8 cellular contexts compared by ENCODE assay signal in genomic region chr7:128863433-128863989, GRCh38. TPM values are rescaled to one million over a fixed set of nuclear protein-coding genes. Genes with fewer than 3 reads are reported as not detected.
DNase-seq lines count a peak whose midpoint lies in the region; ATAC-seq and TF ChIP-seq lines count a peak whose summit lies in the region.

No MANE protein-coding gene starts in this region.

- H3K27me3 ChIP-seq in Caco-2 (replicated peaks; ENCODE audit: control insufficient read depth, insufficient read depth, low read length) (no peaks in the 10 kb centered on the region), HL-60 (ENCODE audit: insufficient read depth, poor library complexity, severe bottlenecking) (no peaks in the 10 kb centered on the region), iPS DF 6.9 (ENCODE audit: control insufficient read depth, insufficient read depth, low read length) (peaks cover 6% of the 10 kb centered on the region; the same call in 1 of the 2 replicates), skeletal muscle satellite cell (ENCODE audit: control insufficient read depth, insufficient read depth, low read length) (no peaks in the 10 kb centered on the region)

- BruUV-seq in Caco-2 (replicated peaks; lab: Mats Ljungman, UMichigan) = no TSS peak

- TF ChIP-seq CTCF in Caco-2 (IDR thresholded peaks at IDR 0.05; ENCODE audit: insufficient read depth in 1 of 2, low read depth in 1 of 2, low read length in 1 of 2, severe bottlenecking in 1 of 2, unreplicated experiment in 1 of 2) (peak; percentile 62 to 77), HL-60 (IDR thresholded peaks at IDR 0.05; ENCODE audit: insufficient read depth, low read length) (peak; percentile 56)

- H3K4me1 ChIP-seq in Caco-2 (peaks cover 15% of the 10 kb centered on the region; the same call in 1 of the 2 replicates), iPS DF 6.9 (ENCODE audit: control insufficient read depth, insufficient read depth, low read length) (no peaks in the 10 kb centered on the region), skeletal muscle satellite cell (ENCODE audit: control insufficient read depth, insufficient read depth, low read length) (peaks cover 5% of the 10 kb centered on the region)

- CTCF ChIA-PET in Caco-2 (lab: Charles Lee) = interaction anchor here (0.6 to 2.7 kb wide), 7 partner anchors 10 to 125 kb away, joined by 3 to 33 read pairs (median 4); no protein-coding TSS in a partner anchor

- ATAC-seq in GM19351 (IDR thresholded peaks at IDR 0.05; ENCODE audit: unreplicated experiment) = peak; percentile 43
- ATAC-seq in HG02763 (IDR thresholded peaks at IDR 0.05; ENCODE audit: unreplicated experiment) = no peak

- POLR2A ChIA-PET in Caco-2 (lab: Charles Lee) = interaction anchor here (1.1 to 1.2 kb wide), 2 partner anchors 13 to 16 kb away, joined by 3 read pairs; no protein-coding TSS in a partner anchor

- peak overlapping the region; percentile 78 for H3K27ac ChIP-seq in HL-60 (replicated peaks)
- H3K27ac ChIP-seq in iPS DF 6.9 (ENCODE audit: low read length) = no peak overlapping the region

- no peak overlapping the region for H3K27ac Mint-ChIP-seq in Caco-2 (ENCODE audit: unreplicated experiment)
- peak overlapping the region; percentile 95 for H3K27ac Mint-ChIP-seq in activated naive CD8-positive, alpha-beta T cell treated with anti-CD3 and anti-CD28 coated beads for 36 hours

- H3K4me2 ChIP-seq in skeletal muscle satellite cell (ENCODE audit: low read length) = peak overlapping the region; percentile 89

- DNase-seq in Caco-2 = peak; percentile 73
- peak; percentile 51 to 67 for DNase-seq in HL-60 (ENCODE audit: low read depth in 1 of 2, low spot score in 1 of 2)
- DNase-seq in activated naive CD8-positive, alpha-beta T cell treated with anti-CD3 and anti-CD28 coated beads for 36 hours = peak; percentile 58
- DNase-seq in iPS DF 6.9 (ENCODE audit: low read depth, low spot score) = no peak

- H3K9me3 Mint-ChIP-seq in Caco-2 (ENCODE audit: unreplicated experiment) = no peaks in the 10 kb centered on the region
- no peaks in the 10 kb centered on the region for H3K9me3 Mint-ChIP-seq in activated naive CD8-positive, alpha-beta T cell treated with anti-CD3 and anti-CD28 coated beads for 36 hours

- H3K27me3 Mint-ChIP-seq in Caco-2 (ENCODE audit: insufficient read depth, unreplicated experiment) = no peaks in the 10 kb centered on the region
- H3K27me3 Mint-ChIP-seq in activated naive CD8-positive, alpha-beta T cell treated with anti-CD3 and anti-CD28 coated beads for 36 hours = no peaks in the 10 kb centered on the region

- H3K9ac ChIP-seq in skeletal muscle satellite cell (ENCODE audit: low read depth, low read length) = peak overlapping the region; percentile 91

- H3K4me3 Mint-ChIP-seq in Caco-2 (ENCODE audit: unreplicated experiment) = peak overlapping the region; percentile 84
- peak overlapping the region; percentile 99 for H3K4me3 Mint-ChIP-seq in activated naive CD8-positive, alpha-beta T cell treated with anti-CD3 and anti-CD28 coated beads for 36 hours

- H3K4me3 ChIP-seq in Caco-2 (ENCODE audit: low read depth, low read length) = peak overlapping the region; percentile 93
- peak overlapping the region; percentile 92 for H3K4me3 ChIP-seq in HL-60 (replicated peaks; ENCODE audit: insufficient read depth, low read length)
- peak overlapping the region; percentile 62; the same call in 1 of the 2 replicates for H3K4me3 ChIP-seq in iPS DF 6.9 (ENCODE audit: low read length)
- H3K4me3 ChIP-seq in skeletal muscle satellite cell (ENCODE audit: low read length) = peak overlapping the region; percentile 83

- intact Hi-C loops in Caco-2 (cut with micrococcal nuclease; ENCODE audit: unreplicated experiment) = loop anchor here (1.0 to 2.0 kb wide), 2 partner anchors 17 to 33 kb away; partner anchors contain the start of gene FLNC

- WGBS in iPS DF 6.9 (ENCODE audit: insufficient coverage, insufficient read length) = no CpG with 5 or more reads among the region's 6 CpGs

- H3K4me1 Mint-ChIP-seq in Caco-2 (ENCODE audit: low read depth, unreplicated experiment) = peaks cover 12% of the 10 kb centered on the region
- H3K4me1 Mint-ChIP-seq in activated naive CD8-positive, alpha-beta T cell treated with anti-CD3 and anti-CD28 coated beads for 36 hours = peaks cover 20% of the 10 kb centered on the region

- peaks cover 32% of the 10 kb centered on the region for H3K36me3 Mint-ChIP-seq in Caco-2 (ENCODE audit: insufficient read depth, unreplicated experiment)
- H3K36me3 Mint-ChIP-seq in activated naive CD8-positive, alpha-beta T cell treated with anti-CD3 and anti-CD28 coated beads for 36 hours = peaks cover 4% of the 10 kb centered on the region

- H3K9me3 ChIP-seq in Caco-2 (no peaks in the 10 kb centered on the region), iPS DF 6.9 (ENCODE audit: control insufficient read depth, insufficient read depth, low read length) (no peaks in the 10 kb centered on the region), skeletal muscle satellite cell (replicated peaks; ENCODE audit: low read length) (no peaks in the 10 kb centered on the region)

- H3K36me3 ChIP-seq in Caco-2 (ENCODE audit: control insufficient read depth, insufficient read depth, low read length) (no peaks in the 10 kb centered on the region; the same call in none of the 2 replicates), iPS DF 6.9 (ENCODE audit: control insufficient read depth, insufficient read depth, low read length) (0 out of 2 replicates have a peak, but pooled peaks cover 3% of the 10 kb centered on the region), skeletal muscle satellite cell (ENCODE audit: insufficient read depth, low read length) (peaks cover 34% of the 10 kb centered on the region)

TF ChIP-seq in PFSK-1, 5 proteins besides CTCF, POLR2A, EP300 and RAD21:
- TF ChIP-seq FOXP2 (optimal IDR thresholded peaks at IDR 0.05; ENCODE audit: borderline replicate concordance, extremely low read depth, extremely low read length, insufficient read depth) (no peak), TAF1 (IDR thresholded peaks at IDR 0.05; ENCODE audit: borderline replicate concordance, insufficient read depth, low read length) (no peak), SIN3A (IDR thresholded peaks at IDR 0.05; ENCODE audit: borderline replicate concordance, insufficient read depth, low read length) (0 out of 2 replicates have a peak, but pooled peaks have one; percentile 29), POLR2AphosphoS5 (IDR thresholded peaks at IDR 0.05; ENCODE audit: low read depth, low read length) (no peak)

RNA-seq across cellular contexts. Expression of gene ATP6V1F, which starts 0.9 kb away (rescaled TPM):
- 162 and 168 TPM in 2 replicates for total RNA-seq in Caco-2 (2022)
- 291 TPM for polyA plus RNA-seq in PFSK-1 (2012; ENCODE audit: insufficient read length, low read depth)
- total RNA-seq in activated naive CD8-positive, alpha-beta T cell treated with anti-CD3 and anti-CD28 coated beads for 36 hours = 100 to 1,000 TPM; 125 to 127 TPM
- total RNA-seq in skeletal muscle satellite cell (2012; rRNA removed) = 67.9 and 90.2 TPM in 2 replicates

RNA-seq across cellular contexts. Expression of gene FLNC, which starts 33.3 kb away (rescaled TPM):
- 108 and 128 TPM in 2 replicates for total RNA-seq in Caco-2 (2022)
- polyA plus RNA-seq in PFSK-1 (2012; ENCODE audit: insufficient read length, low read depth) = 190 TPM
- total RNA-seq in activated naive CD8-positive, alpha-beta T cell treated with anti-CD3 and anti-CD28 coated beads for 36 hours = under 1 TPM; 0.12 to 0.23 TPM
- total RNA-seq in skeletal muscle satellite cell (2012; rRNA removed) = 180 and 410 TPM in 2 replicates

RNA-seq across cellular contexts. Expression of gene KCP, which starts 47.0 kb away (rescaled TPM):
- total RNA-seq in Caco-2 (2022) = 0.23 and 0.50 TPM in 2 replicates
- polyA plus RNA-seq in PFSK-1 (2012; ENCODE audit: insufficient read length, low read depth) = 2.2 TPM
- under 1 TPM; 0.10 to 0.14 TPM for total RNA-seq in activated naive CD8-positive, alpha-beta T cell treated with anti-CD3 and anti-CD28 coated beads for 36 hours
- 0.51 TPM in 1 of 2 replicates, not detected in the other for total RNA-seq in skeletal muscle satellite cell (2012; rRNA removed)

Comparison
In these comparisons a context has a peak if more than half of its experiments do, and no peak if none do; other contexts are left out.
1. RNA of gene FLNC, which starts 33.3 kb away (total RNA-seq): 108 to 128 TPM in Caco-2; 0.12 to 0.23 TPM in activated naive CD8-positive, alpha-beta T cell treated with anti-CD3 and anti-CD28 coated beads for 36 hours; every median in the first group is over 10 times any median in the second.
2. Peak in every context shown above with its lines, with median percentiles within 50 percentile points of each other: H3K4me3 ChIP-seq.